Comparison of ENCODE assay signal across 8 cellular contexts in the genomic region with DNA sequence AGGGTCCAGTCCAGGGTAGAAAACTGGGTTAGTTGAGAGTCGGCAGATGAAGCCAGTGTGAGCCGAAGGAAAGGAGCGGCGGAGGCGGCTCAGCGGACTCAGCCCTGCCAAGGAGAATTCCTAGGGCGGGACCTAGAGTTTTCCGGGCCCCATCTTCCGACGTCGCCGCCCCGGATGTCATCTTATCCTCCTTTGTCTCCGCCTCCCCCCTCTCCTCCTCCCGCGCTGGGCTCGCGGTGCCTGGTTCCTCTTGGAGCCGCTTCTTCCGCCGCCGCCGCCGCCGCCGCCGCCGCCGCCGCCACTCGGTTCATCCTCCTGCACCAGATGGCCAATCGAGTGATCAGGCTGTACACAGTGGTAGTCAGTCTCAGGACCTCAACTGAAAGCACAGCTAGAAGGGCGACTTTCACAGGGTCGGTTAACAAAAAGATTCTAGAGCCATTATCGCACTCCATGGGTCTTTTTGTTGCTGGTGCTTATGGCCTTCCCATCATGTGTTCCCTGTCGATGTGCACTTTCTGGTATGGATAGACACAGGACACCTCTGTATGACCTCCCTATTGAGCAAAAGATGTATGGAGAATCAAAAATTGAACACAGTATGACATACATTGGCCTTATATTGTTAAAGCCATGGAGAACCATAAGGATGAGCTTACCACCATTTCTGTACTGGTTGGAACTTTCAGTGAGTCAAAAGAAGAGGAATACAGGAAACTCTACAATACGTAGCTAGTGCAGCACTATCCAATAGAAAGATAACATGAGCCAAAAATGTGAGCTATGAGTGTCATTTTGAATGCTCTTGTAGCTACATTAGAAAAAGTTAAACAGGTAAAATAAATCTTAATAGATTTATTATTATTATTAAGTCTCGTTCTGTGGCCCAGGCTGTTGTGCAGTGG. TPM values are rescaled to one million over a fixed set of nuclear protein-coding genes. Genes with fewer than 3 reads are reported as not detected.
A peak's percentile ranks its signal among the peaks of the same experiment; 100 is the strongest.
DNase-seq lines count a peak whose midpoint lies in the region; ATAC-seq lines count a peak whose summit lies in the region.

No MANE protein-coding gene starts in this region.

- H4K20me1 ChIP-seq in BLaER1, result no peaks in the 10 kb centered on the region

- peak overlapping the region; percentile 53; the same call in 1 of the 2 replicates for H3K4me2 ChIP-seq in BLaER1

- H3K4me3 ChIP-seq in BLaER1, result peak overlapping the region; percentile 55

- no peak overlapping the region for H3K9ac ChIP-seq in BLaER1

- H3K36me3 ChIP-seq in BLaER1, result no peaks in the 10 kb centered on the region

- peaks cover 11% of the 10 kb centered on the region for H3K4me1 ChIP-seq in BLaER1

- DNase-seq in NCI-H510A treated with DMSO at 0.1 percent for 48 hours (lab: John Stamatoyannopoulos, UW) (peak; percentile 78), cortex of kidney (lab: John Stamatoyannopoulos, UW) (peak; percentile 5), left lobe of liver (ENCODE audit: low spot score) (peak; percentile 74)
- DNase-seq in activated CD4-positive, alpha-beta T cell treated with anti-CD3 and anti-CD28 coated beads for 48 hours, result peak; percentile 80
- peak; percentile 10 for DNase-seq in stimulated activated CD4-positive, alpha-beta T cell treated with anti-CD3 and anti-CD28 coated beads, Interleukin-2, amount 100 ng/mL, for 4 hours (ENCODE audit: low read depth)

- 0 out of 2 replicates have a peak, but pooled peaks cover 6% of the 10 kb centered on the region for H3K27me3 ChIP-seq in BLaER1

- H3K27ac ChIP-seq in BLaER1, result no peak overlapping the region

- H3K9me3 ChIP-seq in BLaER1, result peaks cover 2% of the 10 kb centered on the region

- ATAC-seq in GM19328 (IDR thresholded peaks at IDR 0.05; ENCODE audit: unreplicated experiment) (peak; percentile 94), HG03457 (IDR thresholded peaks at IDR 0.05; ENCODE audit: unreplicated experiment) (peak; percentile 80), left lobe of liver (peak; percentile 100)

RNA-seq across cellular contexts. Expression of gene THOC2, which starts 32.4 kb away (rescaled TPM):
- total RNA-seq in left lobe of liver, result 20.0 TPM

Comparison
In these comparisons a context has a peak if more than half of its experiments do, and no peak if none do; other contexts are left out.
1. DNase-seq: peak in every context shown above with its lines; median percentile 80 in activated CD4-positive, alpha-beta T cell treated with anti-CD3 and anti-CD28 coated beads for 48 hours; 78 in NCI-H510A treated with DMSO at 0.1 percent for 48 hours; 74 in left lobe of liver; 10 in stimulated activated CD4-positive, alpha-beta T cell treated with anti-CD3 and anti-CD28 coated beads, Interleukin-2, amount 100 ng/mL, for 4 hours; 5 in cortex of kidney.